In the genomic region with DNA sequence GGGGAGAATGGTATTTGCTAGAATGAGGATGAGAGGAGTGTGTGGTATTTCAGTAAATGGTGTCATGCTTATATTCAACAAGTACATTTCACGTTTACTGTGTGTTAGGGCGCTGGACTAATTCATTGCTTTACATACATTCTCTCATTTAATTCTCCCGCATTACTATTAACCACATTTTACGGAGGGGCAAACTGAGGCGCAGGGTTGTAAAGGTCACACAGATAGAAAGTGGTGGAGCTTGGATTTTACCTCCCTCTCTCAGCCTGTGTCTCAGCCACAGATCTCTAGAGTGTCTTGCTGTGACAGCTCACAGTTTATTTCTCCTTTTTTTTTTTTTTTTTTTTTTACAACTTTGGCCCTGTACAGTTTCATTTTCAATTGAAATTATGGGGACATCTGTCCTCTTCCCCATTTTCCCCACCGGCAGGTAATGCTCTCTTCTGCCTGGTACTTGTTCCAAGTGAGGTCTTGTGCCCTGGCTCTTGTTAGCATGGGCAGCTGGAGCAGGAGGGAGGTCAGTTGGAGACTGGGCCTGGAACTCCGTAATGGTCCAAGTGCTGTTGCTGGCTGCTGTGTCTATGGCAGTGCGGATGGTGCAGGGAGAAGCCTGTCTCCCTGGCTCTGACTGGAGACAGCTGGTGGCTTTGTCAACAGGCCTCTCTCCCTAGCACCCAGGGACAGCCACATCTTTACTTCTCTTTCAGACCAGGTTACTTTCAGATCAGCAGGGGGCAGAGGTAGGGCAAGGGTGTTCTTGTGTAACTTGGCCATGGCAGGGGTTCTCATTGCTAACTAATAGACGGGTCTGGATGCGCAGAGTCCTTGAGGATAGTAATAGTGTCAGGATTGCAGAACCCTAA, we compare ENCODE assay signal across 8 cellular contexts. TPM values are rescaled to one million over a fixed set of nuclear protein-coding genes. Genes with fewer than 3 reads are reported as not detected.
DNase-seq lines count a peak whose midpoint lies in the region; TF ChIP-seq lines count a peak whose summit lies in the region.

No MANE protein-coding gene starts in this region.

- POLR2A ChIA-PET in activated CD4-positive, alpha-beta memory T cell treated with anti-CD3 and anti-CD28 coated beads for 36 hours (lab: Charles Lee) = no interaction called here
- POLR2A ChIA-PET in HEK293T (lab: Yijun Ruan, JAX) = interaction anchor here (1.8 kb wide), 1 partner anchor 29 kb away, joined by 5 read pairs; no protein-coding TSS in a partner anchor

- H3K27ac ChIP-seq in KMS-11 (no peak overlapping the region), osteoblast (ENCODE audit: low read depth, low read length) (peak overlapping the region; percentile 91)

- H3K4me1 Mint-ChIP-seq in activated CD4-positive, alpha-beta memory T cell treated with anti-CD3 and anti-CD28 coated beads for 36 hours (ENCODE audit: low read depth) = peaks cover 7% of the 10 kb centered on the region

- H3K4me1 ChIP-seq in KMS-11 (ENCODE audit: low read depth, poor library complexity, severe bottlenecking) = peaks cover 16% of the 10 kb centered on the region
- peaks cover 51% of the 10 kb centered on the region for H3K4me1 ChIP-seq in osteoblast (ENCODE audit: insufficient read depth, low read length)

- H3K27me3 Mint-ChIP-seq in activated CD4-positive, alpha-beta memory T cell treated with anti-CD3 and anti-CD28 coated beads for 36 hours = peaks cover 16% of the 10 kb centered on the region

- H3K27me3 ChIP-seq in KMS-11 (ENCODE audit: insufficient read depth, low read depth) (no peaks in the 10 kb centered on the region), osteoblast (ENCODE audit: insufficient read depth, low read length) (no peaks in the 10 kb centered on the region)

- H3K36me3 Mint-ChIP-seq in activated CD4-positive, alpha-beta memory T cell treated with anti-CD3 and anti-CD28 coated beads for 36 hours = no peaks in the 10 kb centered on the region

- intact Hi-C loops in activated CD4-positive, alpha-beta memory T cell treated with anti-CD3 and anti-CD28 coated beads for 36 hours (cut with micrococcal nuclease) = no loop called here

- peak overlapping the region; percentile 90; the same call in 1 of the 2 replicates for H3K9ac ChIP-seq in KMS-11

- TF ChIP-seq CTCF in GM10266 (IDR thresholded peaks at IDR 0.05; ENCODE audit: control insufficient read depth, insufficient read depth, low read depth, missing control alignments) (peak; percentile 14), KMS-11 (conservative IDR thresholded peaks at IDR 0.05; ENCODE audit: low read depth, low read length) (no peak; the same call in 1 of the 2 replicates), osteoblast (IDR thresholded peaks at IDR 0.05; ENCODE audit: extremely low read depth, low read depth, low read length) (peak; percentile 31)

- peak; percentile 55 for DNase-seq in GM10266 (ENCODE audit: extremely low spot score)
- no peak for DNase-seq in activated CD4-positive, alpha-beta memory T cell treated with anti-CD3 and anti-CD28 coated beads for 36 hours
- peak; percentile 75 for DNase-seq in glomerular visceral epithelial cell (ENCODE audit: extremely low spot score)
- DNase-seq in osteoblast (ENCODE audit: insufficient read length, low spot score, missing footprints) = peak; percentile 86
- DNase-seq in NCI-H2029 treated with DMSO at 0.1 percent for 48 hours (lab: John Stamatoyannopoulos, UW) = no peak
- DNase-seq in NCI-H2081 treated with DMSO at 0.1 percent for 48 hours (lab: John Stamatoyannopoulos, UW) = no peak
- no peak for DNase-seq in HEK293T (ENCODE audit: extremely low spot score)

- peak overlapping the region; percentile 76; the same call in 1 of the 2 replicates for H2AFZ ChIP-seq in KMS-11 (ENCODE audit: low read depth)
- no peak overlapping the region for H2AFZ ChIP-seq in osteoblast (ENCODE audit: low read length)

- H3K9me3 Mint-ChIP-seq in activated CD4-positive, alpha-beta memory T cell treated with anti-CD3 and anti-CD28 coated beads for 36 hours = no peaks in the 10 kb centered on the region

- no peaks in the 10 kb centered on the region for H3K9me3 ChIP-seq in osteoblast (ENCODE audit: low read depth, low read length)

- no peaks in the 10 kb centered on the region for H4K20me1 ChIP-seq in KMS-11 (ENCODE audit: insufficient read depth)
- H4K20me1 ChIP-seq in osteoblast (ENCODE audit: insufficient read depth, low read length) = peaks cover 40% of the 10 kb centered on the region

- H3K4me3 ChIP-seq in KMS-11 (IDR thresholded peaks at IDR 0.05; ENCODE audit: insufficient read depth, low read depth, low read length) (no peak overlapping the region), osteoblast (ENCODE audit: insufficient read depth, low read length) (peak overlapping the region; percentile 96)

- H3K4me3 Mint-ChIP-seq in activated CD4-positive, alpha-beta memory T cell treated with anti-CD3 and anti-CD28 coated beads for 36 hours = peak overlapping the region; percentile 39

- CTCF ChIA-PET in activated CD4-positive, alpha-beta memory T cell treated with anti-CD3 and anti-CD28 coated beads for 36 hours (lab: Charles Lee) = interaction anchor here (0.6 to 1.1 kb wide), 4 partner anchors 28 to 178 kb away, joined by 3 read pairs; no protein-coding TSS in a partner anchor
- CTCF ChIA-PET in HEK293T (lab: Yijun Ruan, JAX) = no interaction called here

- H3K36me3 ChIP-seq in KMS-11 (ENCODE audit: insufficient read depth) (no peaks in the 10 kb centered on the region), osteoblast (ENCODE audit: insufficient read depth, low read length) (peaks cover 29% of the 10 kb centered on the region)

- H3K79me2 ChIP-seq in KMS-11 (ENCODE audit: insufficient read depth, low read depth) = no peaks in the 10 kb centered on the region
- peaks cover 74% of the 10 kb centered on the region for H3K79me2 ChIP-seq in osteoblast (ENCODE audit: insufficient read depth, low read length)

- H3K27ac Mint-ChIP-seq in activated CD4-positive, alpha-beta memory T cell treated with anti-CD3 and anti-CD28 coated beads for 36 hours = no peak overlapping the region

- H3K4me2 ChIP-seq in KMS-11 = peak overlapping the region; percentile 60
- H3K4me2 ChIP-seq in osteoblast (ENCODE audit: insufficient read depth, low read length) = peak overlapping the region; percentile 76

TF ChIP-seq in HEK293T, 16 proteins besides CTCF, POLR2A, EP300 and RAD21:
- TF ChIP-seq L3MBTL2 (conservative IDR thresholded peaks at IDR 0.05) = no peak
- no peak for TF ChIP-seq TARDBP (IDR thresholded peaks at IDR 0.05)
TF ChIP-seq in HEK293T: peak in this region for 0.

RNA-seq across cellular contexts. Expression of gene NDST1, which starts 20.5 kb away (rescaled TPM):
- total RNA-seq in activated CD4-positive, alpha-beta memory T cell treated with anti-CD3 and anti-CD28 coated beads for 36 hours = 1 to 10 TPM; 2.5 to 2.6 TPM
- 89.9 and 104 TPM in 2 replicates for total RNA-seq in osteoblast

RNA-seq across cellular contexts. Expression of gene RPS14, which starts 37.9 kb away (rescaled TPM):
- total RNA-seq in activated CD4-positive, alpha-beta memory T cell treated with anti-CD3 and anti-CD28 coated beads for 36 hours = 1,000 to 10,000 TPM; 3,748 to 3,882 TPM
- 1,720 and 2,211 TPM in 2 replicates for total RNA-seq in osteoblast

Comparison
In these comparisons a context has a peak if more than half of its experiments do, and no peak if none do; other contexts are left out.
1. DNase-seq: peak in GM10266 (single experiment), glomerular visceral epithelial cell (single experiment) and osteoblast (single experiment); none in activated CD4-positive, alpha-beta memory T cell treated with anti-CD3 and anti-CD28 coated beads for 36 hours (single experiment), NCI-H2029 treated with DMSO at 0.1 percent for 48 hours (single experiment), NCI-H2081 treated with DMSO at 0.1 percent for 48 hours (single experiment) and HEK293T (single experiment).
2. RNA of gene NDST1, which starts 20.5 kb away (total RNA-seq): 89.9 to 104 TPM in osteoblast; 2.5 to 2.6 TPM in activated CD4-positive, alpha-beta memory T cell treated with anti-CD3 and anti-CD28 coated beads for 36 hours; every median in the first group is over 10 times any median in the second.